1 cellular context compared by ENCODE assay signal in the genomic region with DNA sequence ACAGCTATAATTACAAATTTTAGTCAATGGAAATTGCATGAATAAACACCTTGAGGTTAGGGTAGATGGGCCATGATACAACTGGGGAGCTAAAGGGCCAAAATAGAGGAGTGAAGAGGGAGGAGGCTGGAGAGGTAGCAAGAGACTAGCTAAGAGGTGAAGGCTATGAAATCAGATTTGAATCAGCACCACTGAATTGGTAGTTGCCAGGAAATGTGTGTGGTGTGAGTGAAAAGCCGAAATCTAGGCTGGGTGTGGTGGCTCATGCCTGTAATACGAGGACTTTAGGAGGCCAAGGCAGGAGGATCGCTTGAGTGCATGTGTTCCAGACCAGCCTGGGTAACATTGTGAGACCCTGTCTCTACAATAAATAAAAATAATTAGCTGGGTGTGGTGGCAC.
TF ChIP-seq lines count a peak whose summit lies in the region.

No MANE protein-coding gene starts in this region.

TF ChIP-seq in H1, 55 proteins besides CTCF, POLR2A, EP300 and RAD21:
- TF ChIP-seq TCF12 (IDR thresholded peaks at IDR 0.05; ENCODE audit: low read depth, low read length), result no peak
- no peak for TF ChIP-seq SP2 (IDR thresholded peaks at IDR 0.05; ENCODE audit: low read length)
- no peak for TF ChIP-seq BCL11A (IDR thresholded peaks at IDR 0.05; ENCODE audit: low read depth in 2 of 2, low read length in 2 of 2)
- TF ChIP-seq SIX5 (IDR thresholded peaks at IDR 0.05; ENCODE audit: low read depth, low read length), result no peak
- no peak for TF ChIP-seq CEBPB (IDR thresholded peaks at IDR 0.05; ENCODE audit: low read depth, low read length)
- TF ChIP-seq EGR1 (IDR thresholded peaks at IDR 0.05; ENCODE audit: borderline replicate concordance, low read depth, low read length), result no peak
- TF ChIP-seq CTBP2 (IDR thresholded peaks at IDR 0.05; ENCODE audit: borderline replicate concordance, insufficient read depth, insufficient read length, low read length), result no peak
- TF ChIP-seq SUZ12 (IDR thresholded peaks at IDR 0.05; ENCODE audit: low read length), result no peak
- no peak for TF ChIP-seq BACH1 (IDR thresholded peaks at IDR 0.05; ENCODE audit: low read length)
- no peak for TF ChIP-seq MAFK (IDR thresholded peaks at IDR 0.05; ENCODE audit: low read depth, low read length)
- TF ChIP-seq GABPA (IDR thresholded peaks at IDR 0.05; ENCODE audit: borderline replicate concordance, insufficient read depth, low read length), result no peak
- no peak for TF ChIP-seq CHD2 (IDR thresholded peaks at IDR 0.05; ENCODE audit: low read length)
- TF ChIP-seq NANOG (IDR thresholded peaks at IDR 0.05; ENCODE audit: insufficient read depth, low read depth, low read length, poor library complexity, severe bottlenecking), result no peak
TF ChIP-seq in H1: peak in this region for 0.
